16 cellular contexts compared by ENCODE assay signal in genomic region chr9:110040788-110041187, GRCh38.
DNase-seq lines count a peak whose midpoint lies in the region; ATAC-seq and TF ChIP-seq lines count a peak whose summit lies in the region.
"Had no signal": no experiment of that assay in that cellular context is flagged by ENCODE, and none has a peak within 500 bp of the region (broad histone marks: within the 10 kb centered on the region; RNA-seq: fewer than 3 reads in every experiment).

No MANE protein-coding gene starts in this region.

- H3K4me3 ChIP-seq in ACC112 (ENCODE audit: low read depth, low read length) (no peak overlapping the region), SJSA1 (no peak overlapping the region), fibroblast of pulmonary artery (replicated peaks; ENCODE audit: low read depth, low read length) (no peak overlapping the region), lower lobe of right lung (no peak overlapping the region)
- H3K4me3 ChIP-seq: A549, skin epidermis, testis had no signal

- H3K27me3 ChIP-seq in ACC112 (ENCODE audit: insufficient read depth, low read length) (no peaks in the 10 kb centered on the region), SJSA1 (replicated peaks) (no peaks in the 10 kb centered on the region), lower lobe of right lung (ENCODE audit: low read depth) (no peaks in the 10 kb centered on the region)
- H3K27me3 ChIP-seq: testis had no signal

- TF ChIP-seq CTCF in fibroblast of pulmonary artery (IDR thresholded peaks at IDR 0.05; ENCODE audit: low read length, missing control alignments) (no peak), lower lobe of right lung (IDR thresholded peaks at IDR 0.05) (no peak)

- H3K9me3 Mint-ChIP-seq in naive thymus-derived CD8-positive, alpha-beta T cell, result peaks cover 0 to 2% (median 0%) of the 10 kb centered on the region in 9 donors
- H3K9me3 Mint-ChIP-seq: activated T-cell treated with anti-CD3 and anti-CD28 coated beads, Interleukin-2, amount 50 U/mL, for 24 hours had no signal

- no peaks in the 10 kb centered on the region for H3K27me3 Mint-ChIP-seq in naive thymus-derived CD8-positive, alpha-beta T cell
- H3K27me3 Mint-ChIP-seq: activated T-cell treated with anti-CD3 and anti-CD28 coated beads, Interleukin-2, amount 50 U/mL, for 24 hours; naive B cell had no signal

- H3K4me1 Mint-ChIP-seq in naive thymus-derived CD8-positive, alpha-beta T cell, result no peaks in the 10 kb centered on the region

- intact Hi-C loops in lower lobe of right lung (cut with DNase I), result no loop called here

- H3K9me3 ChIP-seq in SJSA1 (replicated peaks) (no peaks in the 10 kb centered on the region), lower lobe of right lung (no peaks in the 10 kb centered on the region)
- H3K9me3 ChIP-seq: A549, testis had no signal

- H3K4me1 ChIP-seq in ACC112 (ENCODE audit: control insufficient read depth, insufficient read depth, low read length, unreplicated experiment), result peaks cover 24% of the 10 kb centered on the region
- peaks cover 46% of the 10 kb centered on the region for H3K4me1 ChIP-seq in SJSA1 (replicated peaks)
- H3K4me1 ChIP-seq in lower lobe of right lung, result peaks cover 23% of the 10 kb centered on the region
- H3K4me1 ChIP-seq: A549 had no signal

- H3K27ac Mint-ChIP-seq in naive thymus-derived CD8-positive, alpha-beta T cell, result no peak overlapping the region
- H3K27ac Mint-ChIP-seq: activated T-cell treated with anti-CD3 and anti-CD28 coated beads, Interleukin-2, amount 50 U/mL, for 24 hours had no signal

- ATAC-seq in lower lobe of right lung (peak; percentile 51 to 91), GM18909 (IDR thresholded peaks at IDR 0.05; ENCODE audit: poor library complexity, unreplicated experiment) (no peak)
- ATAC-seq in naive thymus-derived CD8-positive, alpha-beta T cell, result no peak
- ATAC-seq: A549 had no signal

- H3K36me3 ChIP-seq in ACC112 (ENCODE audit: insufficient read depth, low read length), result no peaks in the 10 kb centered on the region
- H3K36me3 ChIP-seq in SJSA1, result no peaks in the 10 kb centered on the region
- no peaks in the 10 kb centered on the region for H3K36me3 ChIP-seq in lower lobe of right lung

- H3K27ac ChIP-seq in ACC112 (ENCODE audit: low read depth, low read length) (peak overlapping the region; percentile 66), SJSA1 (peak overlapping the region; percentile 53), lower lobe of right lung (peak overlapping the region; percentile 63)
- H3K27ac ChIP-seq: A549, epithelial cell of prostate, testis had no signal

- peak in 1 of 2 experiments; percentile 62 for DNase-seq in SJSA1 (ENCODE audit: low read depth in 1 of 2, low spot score in 2 of 2)
- DNase-seq in fibroblast of pulmonary artery (ENCODE audit: low read depth), result peak; percentile 82
- DNase-seq in lower lobe of right lung, result no peak
- no peak for DNase-seq in NCI-H510A treated with DMSO at 0.1 percent for 48 hours (lab: John Stamatoyannopoulos, UW)
- DNase-seq in naive thymus-derived CD8-positive, alpha-beta T cell, result no peak
- DNase-seq in SHP77 (lab: John Stamatoyannopoulos, UW), result no peak
- DNase-seq: activated T-cell treated with anti-CD3 and anti-CD28 coated beads, Interleukin-2, amount 50 U/mL, for 24 hours; Karpas-422; naive B cell; NCI-H2107; testis had no signal

- POLR2A ChIA-PET in naive thymus-derived CD8-positive, alpha-beta T cell (lab: Charles Lee), result no interaction called here

- H2AFZ ChIP-seq in ACC112 (ENCODE audit: low read length, unreplicated experiment), result peak overlapping the region; percentile 36

- H3K79me2 ChIP-seq in ACC112 (ENCODE audit: control insufficient read depth, insufficient read depth, low read length, unreplicated experiment), result no peaks in the 10 kb centered on the region

- no peak overlapping the region for H3K4me3 Mint-ChIP-seq in naive thymus-derived CD8-positive, alpha-beta T cell
- H3K4me3 Mint-ChIP-seq: activated T-cell treated with anti-CD3 and anti-CD28 coated beads, Interleukin-2, amount 50 U/mL, for 24 hours; naive B cell had no signal

- no peaks in the 10 kb centered on the region for H3K36me3 Mint-ChIP-seq in naive thymus-derived CD8-positive, alpha-beta T cell
- H3K36me3 Mint-ChIP-seq: naive B cell had no signal

Comparison
In these comparisons a context has a peak if more than half of its experiments do, and no peak if none do; other contexts are left out.
1. ATAC-seq: peak in lower lobe of right lung (2 of 2); none in naive thymus-derived CD8-positive, alpha-beta T cell (0 of 2) and GM18909 (single experiment).
2. Peak in every context shown above with its lines, with median percentiles within 50 percentile points of each other: H3K27ac ChIP-seq.